In genomic region chr7:142854505-142855400, GRCh38 we compare ENCODE assay signal across 1 cellular context.
A peak's percentile ranks its signal among the peaks of the same experiment; 100 is the strongest.
TF ChIP-seq lines count a peak whose summit lies in the region.

Gene EPHB6 (plus strand): TSS chr7:142855076. CDS start chr7:142863228, 8,152 bp downstream.

TF ChIP-seq in K562, 482 proteins besides CTCF, POLR2A, EP300 and RAD21 (continued from another document and continues in another):
- TF ChIP-seq KLF16 (IDR thresholded peaks at IDR 0.05) (no peak), TOE1 (IDR thresholded peaks at IDR 0.05; ENCODE audit: borderline replicate concordance) (no peak), TOE1 (CRISPR knock-in tag; IDR thresholded peaks at IDR 0.05; ENCODE audit: borderline replicate concordance, low read depth) (no peak), ARID1B (IDR thresholded peaks at IDR 0.05) (no peak), SMARCE1 (IDR thresholded peaks at IDR 0.05) (no peak), ZNF561 (CRISPR knock-in tag; conservative IDR thresholded peaks at IDR 0.05) (no peak), SRSF9 (IDR thresholded peaks at IDR 0.05; ENCODE audit: borderline replicate concordance, low read depth, low read length) (no peak), UBTF (IDR thresholded peaks at IDR 0.05; ENCODE audit: borderline replicate concordance in 1 of 2, low read depth in 2 of 2, low read length in 2 of 2) (peak in 1 of 2 experiments; percentile 23; a peak in 1 of 4 replicates), HNRNPL (IDR thresholded peaks at IDR 0.05; ENCODE audit: low read depth, low read length) (0 out of 2 replicates have a peak, but pooled peaks have one; percentile 40), PBX2 (CRISPR knock-in tag; IDR thresholded peaks at IDR 0.05; ENCODE audit: low read depth) (no peak), PBX2 (tag; conservative IDR thresholded peaks at IDR 0.05; ENCODE audit: low read depth) (no peak), SOX6 (IDR thresholded peaks at IDR 0.05) (no peak), ZSCAN32 (CRISPR knock-in tag; IDR thresholded peaks at IDR 0.05) (no peak), FOXA3 (CRISPR knock-in tag; conservative IDR thresholded peaks at IDR 0.05 in 1 of 2, IDR thresholded peaks at IDR 0.05 in 1 of 2) (no peak), TCF7 (IDR thresholded peaks at IDR 0.05; ENCODE audit: borderline replicate concordance) (no peak), ZNF444 (CRISPR knock-in tag; IDR thresholded peaks at IDR 0.05) (no peak), XRCC3 (IDR thresholded peaks at IDR 0.05) (no peak), LEF1 (IDR thresholded peaks at IDR 0.05) (no peak), ZNF232 (CRISPR knock-in tag; IDR thresholded peaks at IDR 0.05) (no peak), CREM (IDR thresholded peaks at IDR 0.05; ENCODE audit: low read depth) (peak; percentile 11; the same call in 1 of the 2 replicates), FUS (optimal IDR thresholded peaks at IDR 0.05; ENCODE audit: low read depth, low read length) (no peak), HDAC1 (IDR thresholded peaks at IDR 0.05) (peak in 1 of 2 experiments; percentile 64; a peak in 1 of 4 replicates), CREBBP (IDR thresholded peaks at IDR 0.05; ENCODE audit: low read depth, low read length) (no peak), BRF2 (IDR thresholded peaks at IDR 0.05; ENCODE audit: borderline replicate concordance, insufficient read depth, insufficient read length) (no peak), SMAD4 (CRISPR knock-in tag; conservative IDR thresholded peaks at IDR 0.05) (peak; percentile 72), ELF2 (CRISPR knock-in tag; IDR thresholded peaks at IDR 0.05) (no peak), OTX1 (CRISPR knock-in tag; IDR thresholded peaks at IDR 0.05) (no peak), CBX3 (IDR thresholded peaks at IDR 0.05; ENCODE audit: borderline replicate concordance in 1 of 2, low read length in 2 of 2) (no peak), CHCHD3 (CRISPR knock-in tag; IDR thresholded peaks at IDR 0.05) (no peak), VEZF1 (CRISPR knock-in tag; IDR thresholded peaks at IDR 0.05) (peak; percentile 90), E2F5 (CRISPR knock-in tag; IDR thresholded peaks at IDR 0.05) (no peak), ZNF347 (CRISPR knock-in tag; IDR thresholded peaks at IDR 0.05; ENCODE audit: low read depth) (no peak), ZNF512 (tag; IDR thresholded peaks at IDR 0.05) (no peak), BRD9 (IDR thresholded peaks at IDR 0.05; ENCODE audit: low read depth, partially characterized antibody) (no peak), SLC30A9 (CRISPR knock-in tag; IDR thresholded peaks at IDR 0.05) (no peak), MCM2 (IDR thresholded peaks at IDR 0.05; ENCODE audit: low read depth) (no peak), ZNF445 (CRISPR knock-in tag; IDR thresholded peaks at IDR 0.05; ENCODE audit: low read depth) (no peak), SRSF1 (IDR thresholded peaks at IDR 0.05; ENCODE audit: low read depth, low read length) (no peak), ZBTB12 (CRISPR knock-in tag; IDR thresholded peaks at IDR 0.05) (no peak), ZNF12 (CRISPR knock-in tag; IDR thresholded peaks at IDR 0.05) (no peak), NUFIP1 (IDR thresholded peaks at IDR 0.05; ENCODE audit: partially characterized antibody) (no peak), ELF1 (tag; IDR thresholded peaks at IDR 0.05) (peak; percentile 50; the same call in 1 of the 2 replicates), MYNN (IDR thresholded peaks at IDR 0.05) (no peak), MYNN (CRISPR knock-in tag; IDR thresholded peaks at IDR 0.05) (no peak), MAZ (CRISPR knock-in tag; conservative IDR thresholded peaks at IDR 0.05 in 1 of 2, IDR thresholded peaks at IDR 0.05 in 1 of 2) (peak in 1 of 2 experiments; percentile 87; a peak in 2 of 4 replicates), PML (IDR thresholded peaks at IDR 0.05; ENCODE audit: low read length) (no peak), RFX5 (IDR thresholded peaks at IDR 0.05; ENCODE audit: low read depth, low read length) (no peak), ZKSCAN3 (CRISPR knock-in tag; IDR thresholded peaks at IDR 0.05) (no peak), ZNF609 (CRISPR knock-in tag; IDR thresholded peaks at IDR 0.05; ENCODE audit: borderline replicate concordance) (no peak), PRPF4 (IDR thresholded peaks at IDR 0.05; ENCODE audit: insufficient read depth, low read depth, low read length, poor library complexity, severe bottlenecking) (no peak), KLF10 (CRISPR knock-in tag; IDR thresholded peaks at IDR 0.05) (no peak), THAP12 (CRISPR knock-in tag; IDR thresholded peaks at IDR 0.05) (no peak)
